ENCODE assay signal across 35 cellular contexts in the genomic region with DNA sequence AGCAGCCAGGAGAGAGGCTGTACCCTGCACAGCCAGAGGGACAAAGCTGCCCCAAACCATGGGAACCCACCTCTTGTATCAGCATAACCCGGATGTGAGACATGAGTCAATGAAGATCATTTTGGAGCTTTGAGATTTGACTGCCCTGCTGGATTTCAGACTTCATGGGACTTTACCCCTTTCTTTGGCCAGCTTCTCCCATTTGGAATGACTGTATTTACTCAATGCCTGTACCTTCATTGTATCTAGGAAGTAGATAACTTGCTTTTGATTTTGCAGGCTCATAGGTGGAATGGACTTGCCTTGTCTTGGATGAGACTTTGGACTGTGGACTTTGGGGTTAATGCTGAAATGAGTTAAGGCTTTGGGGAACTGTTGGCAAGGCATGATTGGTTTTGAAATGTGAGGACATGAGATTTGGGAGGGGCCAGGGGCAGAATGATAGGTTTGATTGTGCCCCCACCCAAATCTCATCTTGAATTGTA.
"Had no signal": no experiment of that assay in that cellular context is flagged by ENCODE, and none has a peak within 500 bp of the region (broad histone marks: within the 10 kb centered on the region; RNA-seq: fewer than 3 reads in every experiment).

No MANE protein-coding gene starts in this region.

- FAIRE-seq: astrocyte, TTC549 had no signal

- H3K27ac Mint-ChIP-seq: activated B cell treated with CpG ODN at 0.5 μM for 24 hours; activated CD4-positive, alpha-beta memory T cell treated with anti-CD3 and anti-CD28 coated beads for 36 hours; activated CD4-positive, alpha-beta T cell treated with anti-CD3 and anti-CD28 coated beads, Interleukin-2, amount 10 ng/mL, durations not matched to agents 24 days and 14 days; activated CD8-positive, alpha-beta T cell treated with anti-CD3 and anti-CD28 coated beads for 36 hours; activated naive CD4-positive, alpha-beta T cell treated with anti-CD3 and anti-CD28 coated beads for 36 hours; activated naive CD4-positive, alpha-beta T cell treated with anti-CD3 and anti-CD28 coated beads, Interleukin-2, amount 50 U/mL, for 72 hours; activated naive CD8-positive, alpha-beta T cell treated with anti-CD3 and anti-CD28 coated beads for 36 hours; activated T-cell treated with anti-CD3 and anti-CD28 coated beads, Interleukin-2, amount 50 U/mL, for 72 hours; activated T-helper 1 cell treated with anti-CD3 and anti-CD28 coated beads, Interleukin-12 subunit alpha, Interleukin-12 subunit beta, Interleukin-2, Interleukin-4 antibody, amounts not matched to agents 30 ng/mL and 10 ng/mL and 1 ng/mL, durations not matched to agents 14 hours and 24 hours and 36 hours; activated T-helper 17 cell treated with anti-CD3 and anti-CD28 coated beads, Interleukin-2, amount 50 U/mL, for 72 hours; T-cell; T-helper 17 cell had no signal

- H3K4me3 ChIP-seq: adrenal gland, body of pancreas, breast epithelium had no signal

- H3K36me3 ChIP-seq: adrenal gland, brain microvascular endothelial cell, breast epithelium had no signal

- DNase-seq: activated B cell treated with CpG ODN at 0.5 μM for 24 hours; activated CD4-positive, alpha-beta memory T cell treated with anti-CD3 and anti-CD28 coated beads for 36 hours; activated CD4-positive, alpha-beta T cell treated with anti-CD3 and anti-CD28 coated beads for 4 hours; activated CD4-positive, alpha-beta T cell treated with anti-CD3 and anti-CD28 coated beads, Interleukin-2, amount 10 ng/mL, durations not matched to agents 24 days and 14 days; activated CD4-positive, alpha-beta T cell treated with anti-CD3 and anti-CD28 coated beads, Interleukin-2, amount 50 U/mL, for 1 hour; activated CD4-positive, alpha-beta T cell treated with anti-CD3 and anti-CD28 coated beads, Interleukin-2, amount 50 U/mL, for 4 hours; activated CD4-positive, CD25-positive, alpha-beta regulatory T cell treated with anti-CD3 and anti-CD28 coated beads, Interleukin-2, amount 50 U/mL, for 72 hours; activated CD8-positive, alpha-beta memory T cell treated with anti-CD3 and anti-CD28 coated beads, Interleukin-2, amount 50 U/mL, for 4 hours; activated CD8-positive, alpha-beta T cell treated with anti-CD3 and anti-CD28 coated beads for 36 hours; activated effector memory CD4-positive, alpha-beta T cell treated with anti-CD3 and anti-CD28 coated beads, Interleukin-2, amount 50 U/mL, for 16 hours; activated gamma-delta T cell treated with Interleukin-2 at 50 U/mL for 16 hours; activated naive CD4-positive, alpha-beta T cell; activated naive CD4-positive, alpha-beta T cell treated with anti-CD3 and anti-CD28 coated beads for 36 hours; activated naive CD4-positive, alpha-beta T cell treated with anti-CD3 and anti-CD28 coated beads, Interleukin-2, amount 50 U/mL, for 16 hours; activated naive CD8-positive, alpha-beta T cell treated with anti-CD3 and anti-CD28 coated beads for 36 hours; activated T-cell treated with anti-CD3 and anti-CD28 coated beads for 4 hours; activated T-cell treated with anti-CD3 and anti-CD28 coated beads, Interleukin-2, amount 50 U/mL, for 1 hour; activated T-cell treated with anti-CD3 and anti-CD28 coated beads, Interleukin-2, amount 50 U/mL, for 4 hours; activated T-cell treated with anti-CD3 and anti-CD28 coated beads, Interleukin-2, amount 50 U/mL, for 72 hours; adrenal gland; amniotic stem cell; aorta; body of pancreas; brain microvascular endothelial cell; central memory CD4-positive, alpha-beta T cell; T-cell; T-helper 17 cell; T1000 had no signal

- H3K27ac ChIP-seq: adrenal gland, body of pancreas, brain microvascular endothelial cell, breast epithelium, VCaP had no signal

- H3K9me3 Mint-ChIP-seq: activated CD4-positive, alpha-beta T cell treated with anti-CD3 and anti-CD28 coated beads, Interleukin-2, amount 10 ng/mL, durations not matched to agents 24 days and 14 days had no signal

- H3K36me3 Mint-ChIP-seq: activated CD4-positive, alpha-beta memory T cell treated with anti-CD3 and anti-CD28 coated beads for 36 hours; activated naive CD4-positive, alpha-beta T cell treated with anti-CD3 and anti-CD28 coated beads, Interleukin-2, amount 50 U/mL, for 72 hours; activated naive CD8-positive, alpha-beta T cell treated with anti-CD3 and anti-CD28 coated beads for 36 hours; T-cell had no signal

- H3K9me3 ChIP-seq: adrenal gland had no signal

- ATAC-seq: activated CD8-positive, alpha-beta T cell treated with anti-CD3 and anti-CD28 coated beads for 36 hours; activated naive CD4-positive, alpha-beta T cell treated with anti-CD3 and anti-CD28 coated beads, Interleukin-2, amount 50 U/mL, for 72 hours; activated T-cell treated with anti-CD3 and anti-CD28 coated beads, Interleukin-2, amount 50 U/mL, for 4 hours; activated T-cell treated with anti-CD3 and anti-CD28 coated beads, Interleukin-2, amount 50 U/mL, for 72 hours; activated T-helper 17 cell treated with anti-CD3 and anti-CD28 coated beads, Interleukin-2, amount 50 U/mL, for 72 hours; body of pancreas; T-cell; T-helper 17 cell had no signal

- H3K4me3 Mint-ChIP-seq: activated B cell treated with CpG ODN at 0.5 μM for 24 hours; activated CD4-positive, alpha-beta memory T cell treated with anti-CD3 and anti-CD28 coated beads for 36 hours; activated CD4-positive, alpha-beta T cell treated with anti-CD3 and anti-CD28 coated beads, Interleukin-2, amount 10 ng/mL, durations not matched to agents 24 days and 14 days; activated CD8-positive, alpha-beta T cell treated with anti-CD3 and anti-CD28 coated beads for 36 hours; activated naive CD4-positive, alpha-beta T cell treated with anti-CD3 and anti-CD28 coated beads for 36 hours; activated naive CD8-positive, alpha-beta T cell treated with anti-CD3 and anti-CD28 coated beads for 36 hours; activated T-cell treated with anti-CD3 and anti-CD28 coated beads, Interleukin-2, amount 50 U/mL, for 4 hours; activated T-cell treated with anti-CD3 and anti-CD28 coated beads, Interleukin-2, amount 50 U/mL, for 72 hours; activated T-helper 1 cell treated with anti-CD3 and anti-CD28 coated beads, Interleukin-12 subunit alpha, Interleukin-12 subunit beta, Interleukin-2, Interleukin-4 antibody, amounts not matched to agents 30 ng/mL and 10 ng/mL and 1 ng/mL, durations not matched to agents 14 hours and 24 hours and 36 hours; activated T-helper 17 cell treated with anti-CD3 and anti-CD28 coated beads, Interleukin-2, amount 50 U/mL, for 72 hours; T-cell; T-helper 17 cell had no signal

- H3K4me1 Mint-ChIP-seq: activated B cell treated with CpG ODN at 0.5 μM for 24 hours; activated CD4-positive, alpha-beta T cell treated with anti-CD3 and anti-CD28 coated beads, Interleukin-2, amount 10 ng/mL, durations not matched to agents 24 days and 14 days; activated naive CD8-positive, alpha-beta T cell treated with anti-CD3 and anti-CD28 coated beads for 36 hours; activated T-helper 17 cell treated with anti-CD3 and anti-CD28 coated beads, Interleukin-2, amount 50 U/mL, for 72 hours; T-cell; T-helper 17 cell had no signal

- H3K27me3 ChIP-seq: adrenal gland, body of pancreas, brain microvascular endothelial cell, breast epithelium had no signal

- H3K4me1 ChIP-seq: adrenal gland, body of pancreas, breast epithelium had no signal

- H3K27me3 Mint-ChIP-seq: activated B cell treated with CpG ODN at 0.5 μM for 24 hours; activated CD4-positive, alpha-beta memory T cell treated with anti-CD3 and anti-CD28 coated beads for 36 hours; activated CD4-positive, alpha-beta T cell treated with anti-CD3 and anti-CD28 coated beads, Interleukin-2, amount 10 ng/mL, durations not matched to agents 24 days and 14 days; activated CD8-positive, alpha-beta T cell treated with anti-CD3 and anti-CD28 coated beads for 36 hours; activated naive CD8-positive, alpha-beta T cell treated with anti-CD3 and anti-CD28 coated beads for 36 hours; activated T-helper 17 cell treated with anti-CD3 and anti-CD28 coated beads, Interleukin-2, amount 50 U/mL, for 72 hours; T-cell; T-helper 17 cell had no signal
